ENCODE assay signal across 11 cellular contexts in the genomic region with DNA sequence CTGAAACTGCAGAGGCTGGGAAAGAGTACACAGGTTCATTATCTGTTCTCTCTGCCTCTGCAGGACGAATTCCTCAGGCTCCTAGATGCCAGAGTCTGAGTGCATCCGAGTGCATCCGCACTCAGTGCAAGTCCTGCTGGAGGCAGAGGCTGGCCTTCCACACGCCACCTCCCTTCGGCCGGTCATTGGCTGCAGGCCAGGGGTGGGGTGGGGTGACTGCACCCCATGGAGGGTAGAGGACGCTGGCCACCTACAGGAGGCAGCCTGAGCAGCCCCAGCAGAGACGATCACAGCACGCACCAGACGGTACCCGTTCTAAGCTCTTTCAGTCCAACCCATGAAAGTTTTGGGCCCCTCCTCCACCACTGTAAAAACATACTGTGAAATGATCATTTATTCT. TPM values are rescaled to one million over a fixed set of nuclear protein-coding genes. Genes with fewer than 3 reads are reported as not detected.
A peak's percentile ranks its signal among the peaks of the same experiment; 100 is the strongest.
DNase-seq lines count a peak whose midpoint lies in the region; ATAC-seq and TF ChIP-seq lines count a peak whose summit lies in the region.
"Had no signal": no experiment of that assay in that cellular context is flagged by ENCODE, and none has a peak within 500 bp of the region (broad histone marks: within the 10 kb centered on the region; RNA-seq: fewer than 3 reads in every experiment).

No MANE protein-coding gene starts in this region.

- H3K9me3 Mint-ChIP-seq in WTC11: no peaks in the 10 kb centered on the region
- H3K9me3 Mint-ChIP-seq in glutamatergic neuron (ENCODE audit: unreplicated experiment): peaks cover 3% of the 10 kb centered on the region
- H3K9me3 Mint-ChIP-seq in activated naive CD4-positive, alpha-beta T cell treated with anti-CD3 and anti-CD28 coated beads for 36 hours: no peaks in the 10 kb centered on the region
- no peaks in the 10 kb centered on the region for H3K9me3 Mint-ChIP-seq in CD8-positive, alpha-beta memory T cell
- H3K9me3 Mint-ChIP-seq: CD4-positive, CD25-positive, alpha-beta regulatory T cell had no signal

- H3K4me1 ChIP-seq in CD8-positive, alpha-beta memory T cell (ENCODE audit: insufficient read depth, low read length): peaks cover 44% of the 10 kb centered on the region

- H3K4me3 Mint-ChIP-seq in WTC11: peak overlapping the region; percentile 37
- no peak overlapping the region for H3K4me3 Mint-ChIP-seq in glutamatergic neuron (ENCODE audit: unreplicated experiment)
- no peak overlapping the region for H3K4me3 Mint-ChIP-seq in activated naive CD4-positive, alpha-beta T cell treated with anti-CD3 and anti-CD28 coated beads for 36 hours
- no peak overlapping the region for H3K4me3 Mint-ChIP-seq in CD8-positive, alpha-beta memory T cell
- H3K4me3 Mint-ChIP-seq: CD4-positive, CD25-positive, alpha-beta regulatory T cell had no signal

- no peak overlapping the region for H3K27ac ChIP-seq in CD8-positive, alpha-beta memory T cell (ENCODE audit: low read depth, low read length)

- peak overlapping the region; percentile 93 for H3K27ac Mint-ChIP-seq in WTC11
- H3K27ac Mint-ChIP-seq in glutamatergic neuron (ENCODE audit: unreplicated experiment): no peak overlapping the region
- no peak overlapping the region for H3K27ac Mint-ChIP-seq in activated naive CD4-positive, alpha-beta T cell treated with anti-CD3 and anti-CD28 coated beads for 36 hours
- no peak overlapping the region for H3K27ac Mint-ChIP-seq in CD8-positive, alpha-beta memory T cell
- H3K27ac Mint-ChIP-seq: CD4-positive, CD25-positive, alpha-beta regulatory T cell had no signal

- peak; percentile 99 for ATAC-seq in WTC11
- ATAC-seq in HG03175 (IDR thresholded peaks at IDR 0.05; ENCODE audit: unreplicated experiment): no peak

- H3K36me3 Mint-ChIP-seq in WTC11: peaks cover 23% of the 10 kb centered on the region
- H3K36me3 Mint-ChIP-seq in glutamatergic neuron (ENCODE audit: unreplicated experiment): peaks cover 13% of the 10 kb centered on the region
- peaks cover 29% of the 10 kb centered on the region for H3K36me3 Mint-ChIP-seq in activated naive CD4-positive, alpha-beta T cell treated with anti-CD3 and anti-CD28 coated beads for 36 hours (ENCODE audit: low read depth)
- peaks cover 12 to 58% (median 19%) of the 10 kb centered on the region in 3 donors for H3K36me3 Mint-ChIP-seq in CD8-positive, alpha-beta memory T cell

- H3K36me3 ChIP-seq in CD8-positive, alpha-beta memory T cell (ENCODE audit: insufficient read depth, low read length): peaks cover 12% of the 10 kb centered on the region

- no peaks in the 10 kb centered on the region for H3K27me3 ChIP-seq in CD8-positive, alpha-beta memory T cell (ENCODE audit: insufficient read depth, low read length, poor library complexity, severe bottlenecking)

- TF ChIP-seq CTCF in WTC11 (IDR thresholded peaks at IDR 0.05): no peak
- TF ChIP-seq CTCF in glutamatergic neuron (IDR thresholded peaks at IDR 0.05; ENCODE audit: partially characterized antibody, unreplicated experiment): peak; percentile 16

- no peaks in the 10 kb centered on the region for H3K9me3 ChIP-seq in CD8-positive, alpha-beta memory T cell (ENCODE audit: low read length)

- no peaks in the 10 kb centered on the region for H3K27me3 Mint-ChIP-seq in WTC11 (ENCODE audit: low read depth)
- peaks cover 6% of the 10 kb centered on the region for H3K27me3 Mint-ChIP-seq in glutamatergic neuron (ENCODE audit: unreplicated experiment)
- no peaks in the 10 kb centered on the region for H3K27me3 Mint-ChIP-seq in activated naive CD4-positive, alpha-beta T cell treated with anti-CD3 and anti-CD28 coated beads for 36 hours (ENCODE audit: low read depth)
- H3K27me3 Mint-ChIP-seq in CD8-positive, alpha-beta memory T cell: peaks cover 0 to 2% of the 10 kb centered on the region in 2 donors
- H3K27me3 Mint-ChIP-seq: CD4-positive, CD25-positive, alpha-beta regulatory T cell had no signal

- H3K4me3 ChIP-seq in CD8-positive, alpha-beta memory T cell (ENCODE audit: low read length): no peak overlapping the region

- peaks cover 55% of the 10 kb centered on the region for H3K4me1 Mint-ChIP-seq in WTC11
- H3K4me1 Mint-ChIP-seq in glutamatergic neuron (ENCODE audit: low read depth, unreplicated experiment): peaks cover 26% of the 10 kb centered on the region
- peaks cover 44% of the 10 kb centered on the region for H3K4me1 Mint-ChIP-seq in activated naive CD4-positive, alpha-beta T cell treated with anti-CD3 and anti-CD28 coated beads for 36 hours (ENCODE audit: low read depth)
- peaks cover 25 to 81% (median 40%) of the 10 kb centered on the region in 3 donors for H3K4me1 Mint-ChIP-seq in CD8-positive, alpha-beta memory T cell

- POLR2A ChIA-PET in WTC11 (lab: Charles Lee): interaction anchor here (0.9 kb wide), 1 partner anchor 51 kb away, joined by 3 read pairs; no protein-coding TSS in a partner anchor
- POLR2A ChIA-PET in CD8-positive, alpha-beta memory T cell (lab: Charles Lee): no interaction called here

- DNase-seq in EL (peak; percentile 14), WTC11 (ENCODE audit: low spot score) (peak; percentile 90), glutamatergic neuron (peak; percentile 83), myocyte (ENCODE audit: low read depth) (peak; percentile 23), SKM-1 treated with dmso at 0.1 percent for 144 hours (lab: John Stamatoyannopoulos, UW; ENCODE audit: unreplicated experiment) (no peak)
- no peak for DNase-seq in activated naive CD4-positive, alpha-beta T cell treated with anti-CD3 and anti-CD28 coated beads for 36 hours
- no peak for DNase-seq in CD8-positive, alpha-beta memory T cell
- DNase-seq: activated naive CD4-positive, alpha-beta T cell; CD4-positive, CD25-positive, alpha-beta regulatory T cell; NCI-H1694 treated with DMSO at 0.1 percent for 48 hours had no signal

- intact Hi-C loops in activated naive CD4-positive, alpha-beta T cell treated with anti-CD3 and anti-CD28 coated beads for 36 hours (cut with micrococcal nuclease): no loop called here

- CTCF ChIA-PET in WTC11 (lab: Charles Lee): interaction anchor here (0.6 to 1.0 kb wide), 9 partner anchors 17 to 70 kb away, joined by 3 to 11 read pairs (median 5); no protein-coding TSS in a partner anchor
- CTCF ChIA-PET in activated naive CD4-positive, alpha-beta T cell treated with anti-CD3 and anti-CD28 coated beads for 36 hours (lab: Charles Lee): no interaction called here
- CTCF ChIA-PET in CD8-positive, alpha-beta memory T cell (lab: Charles Lee): no interaction called here

TF ChIP-seq in WTC11, 78 proteins besides CTCF, POLR2A, EP300 and RAD21 (continues in another document):
- TF ChIP-seq, protein P1, sequence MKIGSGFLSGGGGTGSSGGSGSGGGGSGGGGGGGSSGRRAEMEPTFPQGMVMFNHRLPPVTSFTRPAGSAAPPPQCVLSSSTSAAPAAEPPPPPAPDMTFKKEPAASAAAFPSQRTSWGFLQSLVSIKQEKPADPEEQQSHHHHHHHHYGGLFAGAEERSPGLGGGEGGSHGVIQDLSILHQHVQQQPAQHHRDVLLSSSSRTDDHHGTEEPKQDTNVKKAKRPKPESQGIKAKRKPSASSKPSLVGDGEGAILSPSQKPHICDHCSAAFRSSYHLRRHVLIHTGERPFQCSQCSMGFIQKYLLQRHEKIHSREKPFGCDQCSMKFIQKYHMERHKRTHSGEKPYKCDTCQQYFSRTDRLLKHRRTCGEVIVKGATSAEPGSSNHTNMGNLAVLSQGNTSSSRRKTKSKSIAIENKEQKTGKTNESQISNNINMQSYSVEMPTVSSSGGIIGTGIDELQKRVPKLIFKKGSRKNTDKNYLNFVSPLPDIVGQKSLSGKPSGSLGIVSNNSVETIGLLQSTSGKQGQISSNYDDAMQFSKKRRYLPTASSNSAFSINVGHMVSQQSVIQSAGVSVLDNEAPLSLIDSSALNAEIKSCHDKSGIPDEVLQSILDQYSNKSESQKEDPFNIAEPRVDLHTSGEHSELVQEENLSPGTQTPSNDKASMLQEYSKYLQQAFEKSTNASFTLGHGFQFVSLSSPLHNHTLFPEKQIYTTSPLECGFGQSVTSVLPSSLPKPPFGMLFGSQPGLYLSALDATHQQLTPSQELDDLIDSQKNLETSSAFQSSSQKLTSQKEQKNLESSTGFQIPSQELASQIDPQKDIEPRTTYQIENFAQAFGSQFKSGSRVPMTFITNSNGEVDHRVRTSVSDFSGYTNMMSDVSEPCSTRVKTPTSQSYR (CRISPR knock-in tag; IDR thresholded peaks at IDR 0.05): no peak
- TF ChIP-seq ZNF232 (CRISPR knock-in tag; IDR thresholded peaks at IDR 0.05): peak; percentile 49; the same call in 1 of the 2 replicates
- TF ChIP-seq, protein P2, sequence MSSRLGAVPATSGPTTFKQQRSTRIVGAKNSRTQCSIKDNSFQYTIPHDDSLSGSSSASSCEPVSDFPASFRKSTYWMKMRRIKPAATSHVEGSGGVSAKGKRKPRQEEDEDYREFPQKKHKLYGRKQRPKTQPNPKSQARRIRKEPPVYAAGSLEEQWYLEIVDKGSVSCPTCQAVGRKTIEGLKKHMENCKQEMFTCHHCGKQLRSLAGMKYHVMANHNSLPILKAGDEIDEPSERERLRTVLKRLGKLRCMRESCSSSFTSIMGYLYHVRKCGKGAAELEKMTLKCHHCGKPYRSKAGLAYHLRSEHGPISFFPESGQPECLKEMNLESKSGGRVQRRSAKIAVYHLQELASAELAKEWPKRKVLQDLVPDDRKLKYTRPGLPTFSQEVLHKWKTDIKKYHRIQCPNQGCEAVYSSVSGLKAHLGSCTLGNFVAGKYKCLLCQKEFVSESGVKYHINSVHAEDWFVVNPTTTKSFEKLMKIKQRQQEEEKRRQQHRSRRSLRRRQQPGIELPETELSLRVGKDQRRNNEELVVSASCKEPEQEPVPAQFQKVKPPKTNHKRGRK (CRISPR knock-in tag; IDR thresholded peaks at IDR 0.05; ENCODE audit: borderline replicate concordance): no peak

RNA-seq across cellular contexts. Expression of a gene that starts 11.7 kb away (rescaled TPM):
- total RNA-seq in WTC11 (2021) (48.0 to 53.1 TPM (median 49.4 TPM) in 3 replicates), glutamatergic neuron (ENCODE audit: unreplicated experiment) (23.5 TPM), myocyte (28.8 and 38.1 TPM in 2 replicates)
- polyA plus RNA-seq in myocyte (2012): 33.6 TPM
- 10 to 100 TPM; 53.1 to 53.3 TPM for total RNA-seq in activated naive CD4-positive, alpha-beta T cell treated with anti-CD3 and anti-CD28 coated beads for 36 hours
- 10 to 100 TPM; 54.0 to 60.9 TPM for total RNA-seq in CD8-positive, alpha-beta memory T cell
- 43.3 TPM for polyA plus RNA-seq in CD8-positive, alpha-beta memory T cell

RNA-seq across cellular contexts. Expression of a gene that starts 22.4 kb away (rescaled TPM):
- total RNA-seq in WTC11 (2021) (0.16 to 0.52 TPM (median 0.39 TPM) in 3 replicates), glutamatergic neuron (ENCODE audit: unreplicated experiment) (not detected), myocyte (0.21 TPM in 1 of 2 replicates, not detected in the other)
- not detected for polyA plus RNA-seq in myocyte (2012)
- not detected for total RNA-seq in activated naive CD4-positive, alpha-beta T cell treated with anti-CD3 and anti-CD28 coated beads for 36 hours
- total RNA-seq in CD8-positive, alpha-beta memory T cell: under 1 TPM; 0.07 to 0.09 TPM
- not detected for polyA plus RNA-seq in CD8-positive, alpha-beta memory T cell
- total RNA-seq: CD4-positive, CD25-positive, alpha-beta regulatory T cell had no signal
- polyA plus RNA-seq: CD4-positive, CD25-positive, alpha-beta regulatory T cell had no signal

RNA-seq across cellular contexts. Expression of a gene that starts 52.1 kb away (rescaled TPM):
- total RNA-seq in WTC11 (2021): 8.7 to 10.7 TPM (median 9.6 TPM) in 3 replicates
- total RNA-seq in glutamatergic neuron (ENCODE audit: unreplicated experiment): 17.0 TPM
- total RNA-seq in myocyte: 34.2 and 85.5 TPM in 2 replicates
- polyA plus RNA-seq in myocyte (2012): 32.6 TPM
- total RNA-seq in activated naive CD4-positive, alpha-beta T cell treated with anti-CD3 and anti-CD28 coated beads for 36 hours: 10 to 100 TPM; 16.6 to 18.7 TPM
- total RNA-seq in CD8-positive, alpha-beta memory T cell: 10 to 100 TPM; 36.3 to 39.3 TPM
- 62.1 TPM for polyA plus RNA-seq in CD8-positive, alpha-beta memory T cell

Comparison
In these comparisons a context has a peak if more than half of its experiments do, and no peak if none do; other contexts are left out.
1. DNase-seq: peak in EL (single experiment), WTC11 (single experiment), glutamatergic neuron (single experiment) and myocyte (single experiment); none in activated naive CD4-positive, alpha-beta T cell treated with anti-CD3 and anti-CD28 coated beads for 36 hours (single experiment), SKM-1 treated with dmso at 0.1 percent for 144 hours (single experiment) and CD8-positive, alpha-beta memory T cell (0 of 5).